In the genomic region with DNA sequence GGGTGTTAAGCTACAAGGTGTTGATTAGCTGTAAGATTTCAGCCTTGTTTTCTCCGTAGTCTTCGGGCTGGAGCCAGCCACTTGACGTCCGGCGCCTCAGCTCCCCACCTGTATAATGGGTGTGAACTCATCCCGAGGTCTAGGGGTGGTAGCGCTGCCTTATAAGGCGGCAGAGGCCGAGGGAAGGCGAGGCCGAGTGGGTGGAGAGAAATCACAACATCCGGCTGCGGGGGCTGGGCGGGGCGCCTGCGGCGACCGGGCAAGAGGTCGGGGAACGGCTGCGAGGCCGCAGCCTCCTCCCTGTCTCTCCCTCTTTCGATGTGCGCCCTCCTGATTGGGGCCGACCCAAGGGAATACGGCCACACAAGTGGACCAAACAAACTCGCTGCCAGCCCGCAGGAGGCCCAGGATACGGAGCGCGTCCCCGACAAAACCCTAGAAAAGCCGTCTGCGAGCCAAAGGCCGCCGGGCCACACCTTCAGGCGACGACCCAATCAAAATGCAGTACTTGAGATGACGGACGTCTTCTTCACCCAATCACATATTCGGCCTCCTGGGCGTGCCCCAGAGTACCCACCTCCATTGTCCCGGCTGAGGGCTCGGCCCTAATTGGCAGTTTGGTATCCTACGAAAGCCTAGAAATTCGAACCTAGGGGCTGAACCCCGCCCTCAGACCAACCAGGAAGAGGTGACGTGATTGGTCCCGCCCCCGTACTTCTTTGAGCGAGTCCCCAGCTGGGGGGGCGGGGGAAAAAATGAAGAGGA, we compare ENCODE assay signal across 8 cellular contexts.
DNase-seq lines count a peak whose midpoint lies in the region; ATAC-seq and TF ChIP-seq lines count a peak whose summit lies in the region.

No MANE protein-coding gene starts in this region.

- TF ChIP-seq CTCF in AG10803 (conservative IDR thresholded peaks at IDR 0.05; ENCODE audit: low read length) = no peak

- peak overlapping the region; percentile 93 for H3K27ac Mint-ChIP-seq in central memory CD8-positive, alpha-beta T cell (ENCODE audit: low read depth)

- peak overlapping the region; percentile 73 for H3K4me3 ChIP-seq in AG10803 (ENCODE audit: low read length)

- DNase-seq in AG10803 (ENCODE audit: low read depth) (peak; percentile 100), NCI-H345 treated with DMSO at 0.1 percent for 48 hours (lab: John Stamatoyannopoulos, UW; ENCODE audit: unreplicated experiment) (peak; percentile 99), inferior parietal cortex (ENCODE audit: extremely low spot score) (peak; percentile 100), smooth muscle cell of the brain vasculature (ENCODE audit: low read depth, low spot score) (peak; percentile 100)
- DNase-seq in activated CD4-positive, CD25-positive, alpha-beta regulatory T cell treated with anti-CD3 and anti-CD28 coated beads, Interleukin-2, amount 50 U/mL, for 16 hours (ENCODE audit: low read depth, low spot score) = peak; percentile 100
- DNase-seq in central memory CD8-positive, alpha-beta T cell (ENCODE audit: low spot score in 2 of 2) = peak; percentile 94 to 100

- H3K27me3 Mint-ChIP-seq in central memory CD8-positive, alpha-beta T cell = no peaks in the 10 kb centered on the region

- H3K9me3 Mint-ChIP-seq in central memory CD8-positive, alpha-beta T cell = no peaks in the 10 kb centered on the region

- ATAC-seq in GM19035 (IDR thresholded peaks at IDR 0.05; ENCODE audit: unreplicated experiment) (peak; percentile 75), HG03342 (IDR thresholded peaks at IDR 0.05; ENCODE audit: unreplicated experiment) (peak; percentile 84)
- peak; percentile 85 for ATAC-seq in central memory CD8-positive, alpha-beta T cell (replicated peaks; ENCODE audit: extremely low read depth, poor library complexity, severe bottlenecking)

- H3K4me1 Mint-ChIP-seq in central memory CD8-positive, alpha-beta T cell = peaks cover 48% of the 10 kb centered on the region

- peaks cover 30% of the 10 kb centered on the region for H3K36me3 Mint-ChIP-seq in central memory CD8-positive, alpha-beta T cell (ENCODE audit: insufficient read depth)

- peak overlapping the region; percentile 80 for H3K4me3 Mint-ChIP-seq in central memory CD8-positive, alpha-beta T cell

Comparison
In these comparisons a context has a peak if more than half of its experiments do, and no peak if none do; other contexts are left out.
1. Peak in every context shown above with its lines: DNase-seq, ATAC-seq and H3K4me3 ChIP-seq.